19 cellular contexts compared by ENCODE assay signal in the genomic region with DNA sequence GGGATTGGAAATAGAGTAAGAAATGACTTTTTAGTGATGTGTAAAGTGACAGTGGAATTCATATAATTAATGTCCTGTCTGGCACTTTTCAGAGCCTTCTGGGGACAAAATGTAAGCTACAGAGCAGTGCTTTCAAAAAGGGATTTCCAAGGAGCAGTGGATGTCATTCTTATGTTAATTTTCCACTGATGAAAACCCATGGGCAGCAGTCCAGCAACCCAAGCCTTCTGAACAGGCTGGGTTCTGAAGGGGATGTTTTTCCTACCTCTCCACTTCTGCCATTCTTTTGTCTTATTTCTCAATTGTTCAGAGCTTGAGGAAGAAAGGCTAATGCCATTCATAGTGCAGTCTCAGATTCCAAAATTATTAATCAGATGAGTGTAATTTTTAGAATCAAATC.
"Had no signal": no experiment of that assay in that cellular context is flagged by ENCODE, and none has a peak within 500 bp of the region (broad histone marks: within the 10 kb centered on the region; RNA-seq: fewer than 3 reads in every experiment).

No MANE protein-coding gene starts in this region.

- H3K4me1 ChIP-seq: gastrocnemius medialis, stomach, transverse colon had no signal

- H3K27me3 ChIP-seq: gastrocnemius medialis, neutrophil, stomach, transverse colon had no signal

- H3K27ac ChIP-seq: coronary artery, gastrocnemius medialis, neutrophil, stomach, thoracic aorta, transverse colon had no signal

- H3K27ac Mint-ChIP-seq: endodermal cell; naive thymus-derived CD4-positive, alpha-beta T cell; nephron progenitor cell had no signal

- DNase-seq: effector CD4-positive, alpha-beta T cell; endodermal cell; gastrocnemius medialis; glutamatergic neuron; kidney; left colon; left ventricle myocardium superior; naive thymus-derived CD4-positive, alpha-beta T cell; nephron progenitor cell; right cardiac atrium; small intestine; stimulated activated CD4-positive, alpha-beta T cell treated with anti-CD3 and anti-CD28 coated beads, Interleukin-12 subunit alpha, Interleukin-12 subunit beta, amount 100 ng/mL, for 4 hours; stimulated activated naive CD4-positive, alpha-beta T cell; stomach; transverse colon had no signal

- H3K4me3 Mint-ChIP-seq: endodermal cell; naive thymus-derived CD4-positive, alpha-beta T cell; nephron progenitor cell had no signal

- H3K36me3 Mint-ChIP-seq: naive thymus-derived CD4-positive, alpha-beta T cell had no signal

- H3K27me3 Mint-ChIP-seq: naive thymus-derived CD4-positive, alpha-beta T cell had no signal

- ATAC-seq: gastrocnemius medialis; left colon; left ventricle myocardium superior; naive thymus-derived CD4-positive, alpha-beta T cell; right cardiac atrium had no signal

- H3K36me3 ChIP-seq: gastrocnemius medialis, neutrophil, stomach, thoracic aorta, transverse colon had no signal

- H3K4me3 ChIP-seq: coronary artery, gastrocnemius medialis, lung, stomach, thoracic aorta, transverse colon had no signal

- H3K4me1 Mint-ChIP-seq: endodermal cell; naive thymus-derived CD4-positive, alpha-beta T cell; nephron progenitor cell had no signal
